ENCODE assay signal across 15 cellular contexts in genomic region chr10:126075009-126075408, GRCh38.
DNase-seq lines count a peak whose midpoint lies in the region; ATAC-seq and TF ChIP-seq lines count a peak whose summit lies in the region.
"Had no signal": no experiment of that assay in that cellular context is flagged by ENCODE, and none has a peak within 500 bp of the region (broad histone marks: within the 10 kb centered on the region; RNA-seq: fewer than 3 reads in every experiment).

No MANE protein-coding gene starts in this region.

- no peak overlapping the region for H2AFZ ChIP-seq in osteoblast (ENCODE audit: low read length)
- H2AFZ ChIP-seq: GM23248 had no signal

- H3K9me3 ChIP-seq in RWPE2 (ENCODE audit: severe bottlenecking): no peaks in the 10 kb centered on the region
- no peaks in the 10 kb centered on the region for H3K9me3 ChIP-seq in A673 (ENCODE audit: low read depth, low read length, poor library complexity, severe bottlenecking)
- H3K9me3 ChIP-seq in osteoblast (ENCODE audit: low read depth, low read length): no peaks in the 10 kb centered on the region
- H3K9me3 ChIP-seq: BLaER1, Caco-2 had no signal

- DNase-seq in M059J (ENCODE audit: low read depth) (peak; percentile 34), RWPE2 (ENCODE audit: low spot score) (no peak), A673 (ENCODE audit: low spot score) (no peak), germinal center (ENCODE audit: low spot score) (no peak), osteoblast (ENCODE audit: insufficient read length, low spot score, missing footprints) (no peak)
- DNase-seq in activated effector memory CD4-positive, alpha-beta T cell treated with Interleukin-2 at 50 U/mL for 16 hours: no peak
- DNase-seq: AML-193; Caco-2; CD8-positive, alpha-beta memory T cell; GM23248 had no signal

- ATAC-seq in RWPE2 (ENCODE audit: low read depth): peak; percentile 93
- peak; percentile 22 for ATAC-seq in esophagus mucosa
- ATAC-seq: A549, GM12878, HepG2 had no signal

- POLR2A ChIA-PET in A673 (lab: Charles Lee; ENCODE audit: low non-redundant PET): no interaction called here

- H3K27me3 ChIP-seq in RWPE2 (ENCODE audit: insufficient read depth, poor library complexity, severe bottlenecking) (no peaks in the 10 kb centered on the region), A673 (replicated peaks; ENCODE audit: insufficient read depth, low read depth, low read length, poor library complexity) (peaks cover 9% of the 10 kb centered on the region), osteoblast (ENCODE audit: insufficient read depth, low read length) (no peaks in the 10 kb centered on the region)
- H3K27me3 ChIP-seq: BLaER1 had no signal

- no peak overlapping the region for H3K4me2 ChIP-seq in osteoblast (ENCODE audit: insufficient read depth, low read length)
- H3K4me2 ChIP-seq: A549, BLaER1 had no signal

- H3K27ac ChIP-seq in RWPE2 (ENCODE audit: poor library complexity, severe bottlenecking) (peak overlapping the region; percentile 85), A673 (ENCODE audit: low read depth, low read length, poor library complexity, severe bottlenecking) (no peak overlapping the region), osteoblast (ENCODE audit: low read depth, low read length) (no peak overlapping the region)
- H3K27ac ChIP-seq: A549, BLaER1 had no signal

- CTCF ChIA-PET in A673 (lab: Charles Lee): no interaction called here

- intact Hi-C loops in A673 (cut with micrococcal nuclease; ENCODE audit: unreplicated experiment): no loop called here

- TF ChIP-seq CTCF in RWPE2 (IDR thresholded peaks at IDR 0.05; ENCODE audit: poor library complexity, severe bottlenecking) (no peak), A673 (conservative IDR thresholded peaks at IDR 0.05; ENCODE audit: low read depth, low read length) (no peak), osteoblast (IDR thresholded peaks at IDR 0.05; ENCODE audit: extremely low read depth, low read depth, low read length) (no peak)

- no TSS peak for BruUV-seq in A673 (replicated peaks; lab: Mats Ljungman, UMichigan)

- H3K4me3 ChIP-seq in RWPE2 (ENCODE audit: severe bottlenecking) (no peak overlapping the region), A673 (ENCODE audit: low read depth, low read length, poor library complexity, severe bottlenecking) (no peak overlapping the region), osteoblast (ENCODE audit: insufficient read depth, low read length) (no peak overlapping the region)
- H3K4me3 ChIP-seq: A549, BLaER1, GM12878, GM23248 had no signal

- H4K20me1 ChIP-seq in osteoblast (ENCODE audit: insufficient read depth, low read length): no peaks in the 10 kb centered on the region
- H4K20me1 ChIP-seq: BLaER1 had no signal

- no peaks in the 10 kb centered on the region for H3K36me3 ChIP-seq in RWPE2 (ENCODE audit: low read depth)
- H3K36me3 ChIP-seq in A673 (ENCODE audit: insufficient read depth, low read length, poor library complexity, severe bottlenecking): no peaks in the 10 kb centered on the region
- H3K36me3 ChIP-seq in osteoblast (ENCODE audit: insufficient read depth, low read length): peaks cover 60% of the 10 kb centered on the region
- H3K36me3 ChIP-seq: BLaER1 had no signal

- peaks cover 5% of the 10 kb centered on the region for H3K79me2 ChIP-seq in osteoblast (ENCODE audit: insufficient read depth, low read length)

- peaks cover 23% of the 10 kb centered on the region for H3K4me1 ChIP-seq in RWPE2 (ENCODE audit: insufficient read depth, poor library complexity, severe bottlenecking)
- no peaks in the 10 kb centered on the region for H3K4me1 ChIP-seq in A673 (ENCODE audit: insufficient read depth, low read length, poor library complexity, severe bottlenecking)
- peaks cover 18% of the 10 kb centered on the region for H3K4me1 ChIP-seq in osteoblast (ENCODE audit: insufficient read depth, low read length)
- H3K4me1 ChIP-seq: A549, BLaER1, Caco-2 had no signal
